22 cellular contexts compared by ENCODE assay signal in the genomic region with DNA sequence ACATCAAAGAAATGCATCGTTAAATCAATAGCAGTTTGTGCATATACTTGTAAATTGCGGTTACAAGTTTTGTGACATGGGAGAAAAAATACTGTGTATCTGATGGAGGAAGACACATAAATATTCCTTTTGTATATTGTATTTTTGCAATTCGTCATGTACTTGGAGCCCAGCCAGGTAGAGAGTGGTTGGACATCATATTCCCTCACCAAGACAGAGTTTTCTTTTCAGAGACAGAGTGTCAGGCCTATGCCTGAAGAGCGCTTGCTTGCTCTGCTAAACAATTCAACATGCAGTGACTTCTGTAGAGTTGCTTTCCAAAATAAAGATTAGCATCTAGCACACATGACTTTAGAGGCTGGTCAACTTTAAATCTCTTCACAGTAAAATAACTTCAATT. TPM values are rescaled to one million over a fixed set of nuclear protein-coding genes. Genes with fewer than 3 reads are reported as not detected.
DNase-seq lines count a peak whose midpoint lies in the region; ATAC-seq and TF ChIP-seq lines count a peak whose summit lies in the region.
"Had no signal": no experiment of that assay in that cellular context is flagged by ENCODE, and none has a peak within 500 bp of the region (broad histone marks: within the 10 kb centered on the region; RNA-seq: fewer than 3 reads in every experiment).

No MANE protein-coding gene starts in this region.

- no peaks in the 10 kb centered on the region for H3K36me3 ChIP-seq in mesenchymal stem cell (ENCODE audit: control insufficient read depth in 1 of 2, insufficient read depth in 2 of 2, low read depth in 1 of 2, low read length in 2 of 2)

- H2BK15ac ChIP-seq in mesenchymal stem cell (ENCODE audit: low read depth, poor library complexity, severe bottlenecking), result no peak overlapping the region

- no peaks in the 10 kb centered on the region for H3K4me1 ChIP-seq in mesenchymal stem cell (ENCODE audit: control insufficient read depth, insufficient read depth, low read depth, low read length)
- H3K4me1 ChIP-seq: testis had no signal

- no peak overlapping the region for H4K8ac ChIP-seq in mesenchymal stem cell (ENCODE audit: low read length)

- H3K4me3 ChIP-seq in cardiac fibroblast (replicated peaks in 1 of 2; ENCODE audit: low read depth in 2 of 2, low read length in 2 of 2) (no peak overlapping the region), mesenchymal stem cell (ENCODE audit: insufficient read depth in 1 of 2, low read depth in 1 of 2, low read length in 2 of 2) (no peak overlapping the region)
- H3K4me3 ChIP-seq: testis had no signal

- TF ChIP-seq CTCF in cardiac fibroblast (IDR thresholded peaks at IDR 0.05; ENCODE audit: low read depth, low read length), result no peak

- H3K79me1 ChIP-seq in mesenchymal stem cell (replicated peaks; ENCODE audit: low read length, poor library complexity, severe bottlenecking), result no peaks in the 10 kb centered on the region

- H2BK120ac ChIP-seq in mesenchymal stem cell (ENCODE audit: low read depth, low read length), result no peak overlapping the region

- no peak overlapping the region for H2BK12ac ChIP-seq in mesenchymal stem cell (ENCODE audit: low read length in 2 of 2)

- H4K91ac ChIP-seq in mesenchymal stem cell (ENCODE audit: low read length), result no peak overlapping the region

- H3K9me3 ChIP-seq in mesenchymal stem cell (ENCODE audit: control insufficient read depth, low read length), result no peaks in the 10 kb centered on the region
- H3K9me3 ChIP-seq: testis had no signal

- no peak overlapping the region for H3K4ac ChIP-seq in mesenchymal stem cell (ENCODE audit: low read depth in 1 of 2, low read length in 2 of 2)

- WGBS in mesenchymal stem cell, result 65% methylated on average over 4 of the region's 4 CpGs

- no peak overlapping the region for H3K18ac ChIP-seq in mesenchymal stem cell (ENCODE audit: low read depth in 1 of 2, low read length in 2 of 2)

- H3K23ac ChIP-seq in mesenchymal stem cell (ENCODE audit: low read length in 2 of 2), result no peak overlapping the region

- no peak overlapping the region for H3K9ac ChIP-seq in mesenchymal stem cell (ENCODE audit: low read length)

- H3K4me2 ChIP-seq in mesenchymal stem cell (ENCODE audit: low read length, poor library complexity, severe bottlenecking), result no peak overlapping the region

- H3K14ac ChIP-seq in mesenchymal stem cell (ENCODE audit: low read length in 2 of 2), result no peak overlapping the region

- H3K27ac ChIP-seq in mesenchymal stem cell (ENCODE audit: low read length, poor library complexity, severe bottlenecking), result no peak overlapping the region
- H3K27ac ChIP-seq: C4-2B, testis had no signal

- no peak overlapping the region for H2BK5ac ChIP-seq in mesenchymal stem cell (ENCODE audit: low read depth, low read length, poor library complexity, severe bottlenecking)

- no peak overlapping the region for H2AFZ ChIP-seq in mesenchymal stem cell (ENCODE audit: low read depth, low read length)

- H2AK5ac ChIP-seq in mesenchymal stem cell (ENCODE audit: low read length, severe bottlenecking), result no peak overlapping the region

- ATAC-seq in GM21528 (IDR thresholded peaks at IDR 0.05; ENCODE audit: low FRiP score, unreplicated experiment) (no peak), HG03108 (IDR thresholded peaks at IDR 0.05; ENCODE audit: unreplicated experiment) (no peak)
- ATAC-seq: naive thymus-derived CD8-positive, alpha-beta T cell; T-cell had no signal

- no peaks in the 10 kb centered on the region for H3K27me3 ChIP-seq in mesenchymal stem cell (ENCODE audit: control insufficient read depth in 1 of 2, insufficient read depth in 1 of 2, low read length in 2 of 2)
- H3K27me3 ChIP-seq: testis had no signal

- DNase-seq in DMS114 treated with DMSO at 0.1 percent for 48 hours (lab: John Stamatoyannopoulos, UW; ENCODE audit: unreplicated experiment), result peak; percentile 34
- DNase-seq in NCI-H446 (lab: John Stamatoyannopoulos, UW), result peak; percentile 22 to 38
- DNase-seq in cardiac fibroblast (ENCODE audit: low read depth in 2 of 2), result peak; percentile 63 to 69
- peak; percentile 68 for DNase-seq in mesenchymal stem cell
- no peak for DNase-seq in activated CD4-positive, alpha-beta T cell treated with anti-CD3 and anti-CD28 coated beads for 48 hours
- no peak for DNase-seq in stimulated activated CD4-positive, alpha-beta T cell treated with anti-CD3 and anti-CD28 coated beads, Interleukin-2, amount 100 ng/mL, for 48 hours
- DNase-seq: ACHN; activated CD4-positive, alpha-beta T cell treated with anti-CD3 and anti-CD28 coated beads, Interleukin-2, amount 10 ng/mL, durations not matched to agents 7 days and 5 days; activated naive CD8-positive, alpha-beta T cell treated with anti-CD3 and anti-CD28 coated beads, Interleukin-2, amount 10 ng/mL, durations not matched to agents 7 days and 5 days; dermis blood vessel endothelial cell; DMS153; H9; KG1; kidney; naive thymus-derived CD8-positive, alpha-beta T cell; NCI-H187; NCI-H510A treated with DMSO at 0.1 percent for 48 hours; T-cell; testis had no signal

RNA-seq across cellular contexts. Expression of gene MEIS2, which starts 24.8 kb away (rescaled TPM):
- 69.3 TPM for polyA plus RNA-seq in mesenchymal stem cell (2013, experiment 1 of 2)
- 68.8 TPM for polyA plus RNA-seq in mesenchymal stem cell (2013, experiment 2 of 2)
- polyA plus RNA-seq: naive thymus-derived CD8-positive, alpha-beta T cell had no signal

Comparison
In these comparisons a context has a peak if more than half of its experiments do, and no peak if none do; other contexts are left out.
1. DNase-seq: peak in DMS114 treated with DMSO at 0.1 percent for 48 hours (single experiment), NCI-H446 (2 of 2), cardiac fibroblast (2 of 2) and mesenchymal stem cell (single experiment); none in activated CD4-positive, alpha-beta T cell treated with anti-CD3 and anti-CD28 coated beads for 48 hours (single experiment) and stimulated activated CD4-positive, alpha-beta T cell treated with anti-CD3 and anti-CD28 coated beads, Interleukin-2, amount 100 ng/mL, for 48 hours (0 of 2).